2 cellular contexts compared by ENCODE assay signal in genomic region chr2:30339071-30339470, GRCh38.
TF ChIP-seq lines count a peak whose summit lies in the region.

No MANE protein-coding gene starts in this region.

TF ChIP-seq in GM12891, 5 proteins besides CTCF, POLR2A, EP300 and RAD21:
- TF ChIP-seq SPI1 (IDR thresholded peaks at IDR 0.05; ENCODE audit: low read depth, low read length) (no peak), TAF1 (IDR thresholded peaks at IDR 0.05; ENCODE audit: low read depth, low read length) (no peak), POU2F2 (IDR thresholded peaks at IDR 0.05; ENCODE audit: low read depth, low read length) (no peak), POLR2AphosphoS5 (IDR thresholded peaks at IDR 0.05; ENCODE audit: low read depth, low read length) (no peak)

TF ChIP-seq in IMR-90, 13 proteins besides CTCF, POLR2A, EP300 and RAD21:
- TF ChIP-seq NFE2L2 (IDR thresholded peaks at IDR 0.05; ENCODE audit: low read depth, low read length) = no peak
- no peak for TF ChIP-seq MAZ (IDR thresholded peaks at IDR 0.05; ENCODE audit: borderline replicate concordance, low read depth, low read length)
- no peak for TF ChIP-seq CEBPB (IDR thresholded peaks at IDR 0.05; ENCODE audit: low read depth, low read length)
- TF ChIP-seq ELK1 (IDR thresholded peaks at IDR 0.05; ENCODE audit: borderline replicate concordance, low read depth, low read length) = no peak
- TF ChIP-seq RFX5 (IDR thresholded peaks at IDR 0.05; ENCODE audit: low read depth, low read length) = no peak
- no peak for TF ChIP-seq SMC3 (IDR thresholded peaks at IDR 0.05; ENCODE audit: low read depth, low read length)
- TF ChIP-seq BHLHE40 (IDR thresholded peaks at IDR 0.05; ENCODE audit: low read depth, low read length) = no peak
- no peak for TF ChIP-seq MAFK (IDR thresholded peaks at IDR 0.05; ENCODE audit: low read depth, low read length)
- TF ChIP-seq CHD1 (IDR thresholded peaks at IDR 0.05; ENCODE audit: low read depth, low read length) = no peak
- TF ChIP-seq FOS (IDR thresholded peaks at IDR 0.05; ENCODE audit: low read depth, low read length) = no peak
- TF ChIP-seq MXI1 (IDR thresholded peaks at IDR 0.05; ENCODE audit: borderline replicate concordance, low read depth, low read length) = no peak
- TF ChIP-seq USF2 (IDR thresholded peaks at IDR 0.05; ENCODE audit: low read depth, low read length) = no peak
- TF ChIP-seq RCOR1 (IDR thresholded peaks at IDR 0.05; ENCODE audit: insufficient replicate concordance, low read length) = no peak
TF ChIP-seq in IMR-90: peak in this region for 0.
